In genomic region chr3:31466016-31466415, GRCh38 we compare ENCODE assay signal across 26 cellular contexts.
DNase-seq lines count a peak whose midpoint lies in the region; TF ChIP-seq lines count a peak whose summit lies in the region.
"Had no signal": no experiment of that assay in that cellular context is flagged by ENCODE, and none has a peak within 500 bp of the region (broad histone marks: within the 10 kb centered on the region; RNA-seq: fewer than 3 reads in every experiment).

No MANE protein-coding gene starts in this region.

- no peak overlapping the region for H3K4me3 ChIP-seq in fibroblast of mammary gland (ENCODE audit: control insufficient read depth, low read depth, low read length)
- H3K4me3 ChIP-seq: esophagus squamous epithelium, left ventricle myocardium inferior, prostate gland, smooth muscle cell, transverse colon had no signal

- peaks cover 10% of the 10 kb centered on the region for H3K4me1 Mint-ChIP-seq in activated CD4-positive, alpha-beta T cell treated with anti-CD3 and anti-CD28 coated beads, Interleukin-2, amount 10 ng/mL, durations not matched to agents 24 days and 14 days
- peaks cover 65% of the 10 kb centered on the region for H3K4me1 Mint-ChIP-seq in activated CD4-positive, alpha-beta memory T cell treated with anti-CD3 and anti-CD28 coated beads for 36 hours (ENCODE audit: low read depth)

- H3K27ac Mint-ChIP-seq in activated CD4-positive, alpha-beta T cell treated with anti-CD3 and anti-CD28 coated beads, Interleukin-2, amount 10 ng/mL, durations not matched to agents 24 days and 14 days, result no peak overlapping the region
- no peak overlapping the region for H3K27ac Mint-ChIP-seq in activated CD4-positive, alpha-beta memory T cell treated with anti-CD3 and anti-CD28 coated beads for 36 hours
- H3K27ac Mint-ChIP-seq: stimulated activated naive CD8-positive, alpha-beta T cell treated with anti-CD3 and anti-CD28 coated beads, Interleukin-15, Interleukin-2, amounts not matched to agents 100 ng/mL and 50 ng/mL, for 24 hours had no signal

- no peaks in the 10 kb centered on the region for H3K36me3 Mint-ChIP-seq in activated CD4-positive, alpha-beta T cell treated with anti-CD3 and anti-CD28 coated beads, Interleukin-2, amount 10 ng/mL, durations not matched to agents 24 days and 14 days (ENCODE audit: low read depth)
- peaks cover 2% of the 10 kb centered on the region for H3K36me3 Mint-ChIP-seq in activated CD4-positive, alpha-beta memory T cell treated with anti-CD3 and anti-CD28 coated beads for 36 hours

- intact Hi-C loops in activated CD4-positive, alpha-beta T cell treated with anti-CD3 and anti-CD28 coated beads, Interleukin-2, amount 10 ng/mL, durations not matched to agents 24 days and 14 days (cut with micrococcal nuclease), result no loop called here
- intact Hi-C loops in activated CD4-positive, alpha-beta memory T cell treated with anti-CD3 and anti-CD28 coated beads for 36 hours (cut with micrococcal nuclease), result no loop called here

- no peak for TF ChIP-seq CTCF in fibroblast of mammary gland (conservative IDR thresholded peaks at IDR 0.05; ENCODE audit: control insufficient read depth, insufficient read depth, low read depth, low read length)

- H3K4me3 Mint-ChIP-seq in activated CD4-positive, alpha-beta T cell treated with anti-CD3 and anti-CD28 coated beads, Interleukin-2, amount 10 ng/mL, durations not matched to agents 24 days and 14 days, result no peak overlapping the region
- no peak overlapping the region for H3K4me3 Mint-ChIP-seq in activated CD4-positive, alpha-beta memory T cell treated with anti-CD3 and anti-CD28 coated beads for 36 hours
- H3K4me3 Mint-ChIP-seq: stimulated activated naive CD8-positive, alpha-beta T cell treated with anti-CD3 and anti-CD28 coated beads, Interleukin-15, Interleukin-2, amounts not matched to agents 100 ng/mL and 50 ng/mL, for 24 hours had no signal

- CTCF ChIA-PET in activated CD4-positive, alpha-beta memory T cell treated with anti-CD3 and anti-CD28 coated beads for 36 hours (lab: Charles Lee), result no interaction called here

- peak; percentile 15 for DNase-seq in activated CD4-positive, alpha-beta T cell treated with anti-CD3 and anti-CD28 coated beads, Interleukin-2, amount 10 ng/mL, durations not matched to agents 24 days and 14 days
- DNase-seq in activated CD4-positive, alpha-beta T cell treated with anti-CD3 and anti-CD28 coated beads for 1 hour, result no peak
- DNase-seq in RPMI7951 (ENCODE audit: low read depth) (peak; percentile 2), fibroblast of mammary gland (ENCODE audit: low read depth) (peak; percentile 46), stromal cell of bone marrow (ENCODE audit: low read depth) (peak; percentile 28), NCI-H2171 (lab: John Stamatoyannopoulos, UW) (no peak), pons (ENCODE audit: low spot score) (no peak)
- no peak for DNase-seq in activated CD4-positive, alpha-beta memory T cell treated with anti-CD3 and anti-CD28 coated beads for 36 hours
- DNase-seq: 8988T; activated CD4-positive, alpha-beta T cell treated with anti-CD3 and anti-CD28 coated beads, Interleukin-2, amount 50 U/mL, for 48 hours; aorta; BE2C; effector memory CD4-positive, alpha-beta T cell; esophagus squamous epithelium; GOT3; head of caudate nucleus; left ventricle myocardium inferior; NCI-H2029; NCI-H446; stimulated activated CD4-positive, alpha-beta T cell treated with anti-CD3 and anti-CD28 coated beads, Interleukin-4, amount 100 ng/mL, for 1 hour; T-helper 2 cell; transverse colon; WERI-Rb-1 had no signal

- POLR2A ChIA-PET in activated CD4-positive, alpha-beta memory T cell treated with anti-CD3 and anti-CD28 coated beads for 36 hours (lab: Charles Lee), result no interaction called here

- peaks cover 12% of the 10 kb centered on the region for H3K9me3 Mint-ChIP-seq in activated CD4-positive, alpha-beta T cell treated with anti-CD3 and anti-CD28 coated beads, Interleukin-2, amount 10 ng/mL, durations not matched to agents 24 days and 14 days
- no peaks in the 10 kb centered on the region for H3K9me3 Mint-ChIP-seq in activated CD4-positive, alpha-beta memory T cell treated with anti-CD3 and anti-CD28 coated beads for 36 hours

- no peaks in the 10 kb centered on the region for H3K27me3 Mint-ChIP-seq in activated CD4-positive, alpha-beta T cell treated with anti-CD3 and anti-CD28 coated beads, Interleukin-2, amount 10 ng/mL, durations not matched to agents 24 days and 14 days
- no peaks in the 10 kb centered on the region for H3K27me3 Mint-ChIP-seq in activated CD4-positive, alpha-beta memory T cell treated with anti-CD3 and anti-CD28 coated beads for 36 hours
- H3K27me3 Mint-ChIP-seq: stimulated activated naive CD8-positive, alpha-beta T cell treated with anti-CD3 and anti-CD28 coated beads, Interleukin-15, Interleukin-2, amounts not matched to agents 100 ng/mL and 50 ng/mL, for 24 hours had no signal

Comparison
In these comparisons a context has a peak if more than half of its experiments do, and no peak if none do; other contexts are left out.
1. DNase-seq: peak in activated CD4-positive, alpha-beta T cell treated with anti-CD3 and anti-CD28 coated beads, Interleukin-2, amount 10 ng/mL, durations not matched to agents 24 days and 14 days (single experiment), RPMI7951 (single experiment), fibroblast of mammary gland (single experiment) and stromal cell of bone marrow (single experiment); none in activated CD4-positive, alpha-beta T cell treated with anti-CD3 and anti-CD28 coated beads for 1 hour (single experiment), NCI-H2171 (single experiment), activated CD4-positive, alpha-beta memory T cell treated with anti-CD3 and anti-CD28 coated beads for 36 hours (single experiment) and pons (single experiment).